In the genomic region with DNA sequence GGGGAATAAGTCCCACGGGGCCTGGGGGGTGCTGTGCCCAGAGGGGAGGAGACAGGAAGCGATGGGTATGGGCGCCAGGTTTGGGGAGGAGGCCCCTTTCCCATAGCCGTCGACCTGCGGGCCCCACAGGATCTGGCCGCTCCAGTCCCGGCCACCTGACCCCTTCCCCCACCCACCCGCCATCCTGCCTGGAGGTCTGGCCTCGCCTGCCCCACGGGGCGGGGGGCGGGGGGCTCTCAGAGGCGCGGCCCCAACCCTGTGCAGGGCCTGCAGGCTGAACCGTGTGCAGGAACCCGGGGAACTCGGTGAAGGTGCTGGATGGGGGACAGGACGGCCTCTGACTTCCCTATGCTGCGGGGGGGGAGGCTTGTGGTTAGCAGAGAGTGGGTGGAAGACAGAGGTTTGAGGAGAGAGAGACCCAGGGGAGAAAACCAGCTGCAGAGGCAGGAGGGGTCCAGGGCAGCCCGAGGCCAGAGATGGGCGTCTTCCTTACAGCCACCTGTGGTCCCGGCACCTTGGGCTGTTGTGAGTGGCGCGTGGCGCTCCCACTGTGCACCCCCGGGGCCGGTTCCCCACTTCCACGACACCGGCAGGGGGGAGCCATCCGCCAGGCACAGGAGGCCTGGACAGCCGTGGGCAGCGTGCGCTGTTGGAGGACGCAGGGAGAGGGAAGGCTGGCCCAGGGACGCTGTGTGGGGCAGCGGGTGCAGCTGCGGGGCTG, we compare ENCODE assay signal across 11 cellular contexts. TPM values are rescaled to one million over a fixed set of nuclear protein-coding genes. Genes with fewer than 3 reads are reported as not detected.
DNase-seq lines count a peak whose midpoint lies in the region; ATAC-seq lines count a peak whose summit lies in the region.
"Had no signal": no experiment of that assay in that cellular context is flagged by ENCODE, and none has a peak within 500 bp of the region (broad histone marks: within the 10 kb centered on the region; RNA-seq: fewer than 3 reads in every experiment).

No MANE protein-coding gene starts in this region.

- peak overlapping the region; percentile 94 for H3K27ac Mint-ChIP-seq in activated naive CD8-positive, alpha-beta T cell treated with anti-CD3 and anti-CD28 coated beads, Interleukin-2, amount 10 ng/mL, durations not matched to agents 7 days and 5 days

- no peak overlapping the region for H3K9ac ChIP-seq in rectal smooth muscle tissue (ENCODE audit: low read length)

- H3K36me3 ChIP-seq in rectal smooth muscle tissue (ENCODE audit: control insufficient read depth, insufficient read depth, low read length) = no peaks in the 10 kb centered on the region

- ATAC-seq in activated naive CD8-positive, alpha-beta T cell treated with anti-CD3 and anti-CD28 coated beads, Interleukin-2, amount 10 ng/mL, durations not matched to agents 7 days and 5 days (ENCODE audit: low read depth) = peak; percentile 7
- no peak for ATAC-seq in HG02610 (IDR thresholded peaks at IDR 0.05; ENCODE audit: unreplicated experiment)

- peak overlapping the region; percentile 32 for H3K4me3 ChIP-seq in rectal smooth muscle tissue (ENCODE audit: low read length)

- H3K4me1 Mint-ChIP-seq in activated naive CD8-positive, alpha-beta T cell treated with anti-CD3 and anti-CD28 coated beads, Interleukin-2, amount 10 ng/mL, durations not matched to agents 7 days and 5 days = peaks cover 10% of the 10 kb centered on the region

- H3K9me3 Mint-ChIP-seq in activated naive CD8-positive, alpha-beta T cell treated with anti-CD3 and anti-CD28 coated beads, Interleukin-2, amount 10 ng/mL, durations not matched to agents 7 days and 5 days = no peaks in the 10 kb centered on the region
- H3K9me3 Mint-ChIP-seq: brain had no signal

- H3K27me3 Mint-ChIP-seq in activated naive CD8-positive, alpha-beta T cell treated with anti-CD3 and anti-CD28 coated beads, Interleukin-2, amount 10 ng/mL, durations not matched to agents 7 days and 5 days = peaks cover 2% of the 10 kb centered on the region

- no peaks in the 10 kb centered on the region for H3K36me3 Mint-ChIP-seq in activated naive CD8-positive, alpha-beta T cell treated with anti-CD3 and anti-CD28 coated beads, Interleukin-2, amount 10 ng/mL, durations not matched to agents 7 days and 5 days
- H3K36me3 Mint-ChIP-seq: brain had no signal

- H3K4me3 Mint-ChIP-seq in activated naive CD8-positive, alpha-beta T cell treated with anti-CD3 and anti-CD28 coated beads, Interleukin-2, amount 10 ng/mL, durations not matched to agents 7 days and 5 days = peak overlapping the region; percentile 85

- H3K4me1 ChIP-seq in rectal smooth muscle tissue (ENCODE audit: control insufficient read depth, insufficient read depth, low read length) = peaks cover 5% of the 10 kb centered on the region

- POLR2A ChIA-PET in activated naive CD8-positive, alpha-beta T cell treated with anti-CD3 and anti-CD28 coated beads, Interleukin-2, amount 10 ng/mL, durations not matched to agents 7 days and 5 days (lab: Charles Lee) = interaction anchor here (0.5 to 1.9 kb wide), 3 partner anchors 22 to 97 kb away, joined by 3 to 6 read pairs (median 3); partner anchors contain the start of gene TTLL10

- H3K27me3 ChIP-seq in rectal smooth muscle tissue (ENCODE audit: control insufficient read depth, insufficient read depth, low read length) = peaks cover 26% of the 10 kb centered on the region

- no peak overlapping the region for H3K27ac ChIP-seq in rectal smooth muscle tissue (ENCODE audit: low read depth, low read length)

- DNase-seq in GDM1 (lab: John Stamatoyannopoulos, UW) (peak; percentile 25), OCI-M1 (lab: John Stamatoyannopoulos, UW) (peak; percentile 33), NCI-H2227 treated with DMSO at 0.1 percent for 48 hours (lab: John Stamatoyannopoulos, UW) (no peak), NCI-H1092 (lab: John Stamatoyannopoulos, UW) (no peak), NCI-H82 treated with DMSO at 0.1 percent for 48 hours (lab: John Stamatoyannopoulos, UW; ENCODE audit: unreplicated experiment) (no peak)
- DNase-seq in activated naive CD8-positive, alpha-beta T cell treated with anti-CD3 and anti-CD28 coated beads, Interleukin-2, amount 10 ng/mL, durations not matched to agents 7 days and 5 days = peak; percentile 60
- DNase-seq: NCI-H1048 had no signal

RNA-seq across cellular contexts. Expression of gene TNFRSF18, which starts 2.5 kb away (rescaled TPM):
- total RNA-seq in activated naive CD8-positive, alpha-beta T cell treated with anti-CD3 and anti-CD28 coated beads, Interleukin-2, amount 10 ng/mL, durations not matched to agents 7 days and 5 days = 10 to 100 TPM; 11.4 to 15.0 TPM

RNA-seq across cellular contexts. Expression of gene TNFRSF4, which starts 5.1 kb away (rescaled TPM):
- total RNA-seq in activated naive CD8-positive, alpha-beta T cell treated with anti-CD3 and anti-CD28 coated beads, Interleukin-2, amount 10 ng/mL, durations not matched to agents 7 days and 5 days = 1 to 10 TPM; 2.4 to 3.1 TPM

RNA-seq across cellular contexts. Expression of gene SDF4, which starts 22.9 kb away (rescaled TPM):
- 100 to 1,000 TPM in 1 of 2 experiments, 10 to 100 TPM in 1; 99.1 to 103 TPM for total RNA-seq in activated naive CD8-positive, alpha-beta T cell treated with anti-CD3 and anti-CD28 coated beads, Interleukin-2, amount 10 ng/mL, durations not matched to agents 7 days and 5 days

RNA-seq across cellular contexts. Expression of gene B3GALT6, which starts 23.2 kb away (rescaled TPM):
- 10 to 100 TPM; 19.1 to 19.6 TPM for total RNA-seq in activated naive CD8-positive, alpha-beta T cell treated with anti-CD3 and anti-CD28 coated beads, Interleukin-2, amount 10 ng/mL, durations not matched to agents 7 days and 5 days

RNA-seq across cellular contexts. Expression of gene TTLL10, which starts 35.2 kb away (rescaled TPM):
- total RNA-seq in activated naive CD8-positive, alpha-beta T cell treated with anti-CD3 and anti-CD28 coated beads, Interleukin-2, amount 10 ng/mL, durations not matched to agents 7 days and 5 days = not detected
- total RNA-seq: lower leg skin had no signal

Comparison
In these comparisons a context has a peak if more than half of its experiments do, and no peak if none do; other contexts are left out.
1. DNase-seq: peak in GDM1 (single experiment), OCI-M1 (single experiment) and activated naive CD8-positive, alpha-beta T cell treated with anti-CD3 and anti-CD28 coated beads, Interleukin-2, amount 10 ng/mL, durations not matched to agents 7 days and 5 days (single experiment); none in NCI-H2227 treated with DMSO at 0.1 percent for 48 hours (single experiment), NCI-H1092 (single experiment) and NCI-H82 treated with DMSO at 0.1 percent for 48 hours (single experiment).